ENCODE assay signal across 8 cellular contexts in genomic region chr12:110688446-110689001, GRCh38. TPM values are rescaled to one million over a fixed set of nuclear protein-coding genes. Genes with fewer than 3 reads are reported as not detected.
A peak's percentile ranks its signal among the peaks of the same experiment; 100 is the strongest.
DNase-seq lines count a peak whose midpoint lies in the region; ATAC-seq and TF ChIP-seq lines count a peak whose summit lies in the region.

No MANE protein-coding gene starts in this region.

- H3K27me3 ChIP-seq in Caco-2 (replicated peaks; ENCODE audit: control insufficient read depth, insufficient read depth, low read length), result no peaks in the 10 kb centered on the region
- no peaks in the 10 kb centered on the region for H3K27me3 ChIP-seq in HL-60 (ENCODE audit: insufficient read depth, poor library complexity, severe bottlenecking)
- H3K27me3 ChIP-seq in ectodermal cell (ENCODE audit: control insufficient read depth, insufficient read depth, low read length, poor library complexity, severe bottlenecking), result peaks cover 29% of the 10 kb centered on the region
- no peaks in the 10 kb centered on the region for H3K27me3 ChIP-seq in naive thymus-derived CD4-positive, alpha-beta T cell (ENCODE audit: control insufficient read depth in 2 of 2, insufficient read depth in 2 of 2, low read length in 2 of 2)

- H3K4me3 Mint-ChIP-seq in Caco-2 (ENCODE audit: unreplicated experiment), result peak overlapping the region; percentile 74
- peak overlapping the region; percentile 80 to 97 (median 86) for H3K4me3 Mint-ChIP-seq in naive thymus-derived CD4-positive, alpha-beta T cell

- H3K4me1 ChIP-seq in Caco-2 (no peaks in the 10 kb centered on the region), ectodermal cell (ENCODE audit: control insufficient read depth, insufficient read depth, low read length) (peaks cover 10% of the 10 kb centered on the region)
- H3K4me1 ChIP-seq in naive thymus-derived CD4-positive, alpha-beta T cell (ENCODE audit: control insufficient read depth in 2 of 2, insufficient read depth in 2 of 2, low read length in 2 of 2), result peaks cover 13 to 14% of the 10 kb centered on the region in 2 donors

- H3K36me3 ChIP-seq in Caco-2 (ENCODE audit: control insufficient read depth, insufficient read depth, low read length), result no peaks in the 10 kb centered on the region
- H3K36me3 ChIP-seq in ectodermal cell (ENCODE audit: control insufficient read depth, insufficient read depth, low read length), result no peaks in the 10 kb centered on the region
- peaks cover 0 to 4% (median 0%) of the 10 kb centered on the region in 3 experiments for H3K36me3 ChIP-seq in naive thymus-derived CD4-positive, alpha-beta T cell (ENCODE audit: control insufficient read depth in 2 of 3, insufficient read depth in 3 of 3, low read length in 3 of 3)

- intact Hi-C loops in Caco-2 (cut with micrococcal nuclease; ENCODE audit: unreplicated experiment), result loop anchor here (10.0 kb wide), 1 partner anchor 224 kb away; the partner anchor contains the start of genes FAM216A and GPN3
- intact Hi-C loops in naive thymus-derived CD4-positive, alpha-beta T cell (cut with micrococcal nuclease), result loop anchor here (1.0 to 5.0 kb wide), 4 partner anchors 10 to 220 kb away; partner anchors contain the start of genes FAM216A (in 1 of the 2), GPN3 (in 1 of the 2) and TCTN1 (in 1 of the 2)

- no peaks in the 10 kb centered on the region for H3K9me3 ChIP-seq in Caco-2
- H3K9me3 ChIP-seq in ectodermal cell (ENCODE audit: control insufficient read depth, low read length), result no peaks in the 10 kb centered on the region
- no peaks in the 10 kb centered on the region for H3K9me3 ChIP-seq in naive thymus-derived CD4-positive, alpha-beta T cell (ENCODE audit: control insufficient read depth in 2 of 3, low read length in 3 of 3)

- H3K36me3 Mint-ChIP-seq in Caco-2 (ENCODE audit: insufficient read depth, unreplicated experiment), result no peaks in the 10 kb centered on the region
- H3K36me3 Mint-ChIP-seq in naive thymus-derived CD4-positive, alpha-beta T cell, result peaks cover 0 to 28% (median 23%) of the 10 kb centered on the region in 5 donors

- WGBS in ectodermal cell, 2 experiments, result 8% methylated on average over 32 of the region's 32 CpGs

- H3K4me3 ChIP-seq in Caco-2 (ENCODE audit: low read depth, low read length) (peak overlapping the region; percentile 51), HL-60 (replicated peaks; ENCODE audit: insufficient read depth, low read length) (peak overlapping the region; percentile 61), ectodermal cell (ENCODE audit: insufficient read depth, low read depth, low read length) (peak overlapping the region; percentile 51)
- H3K4me3 ChIP-seq in naive thymus-derived CD4-positive, alpha-beta T cell (ENCODE audit: low read length), result peak overlapping the region; percentile 55

- POLR2A ChIA-PET in Caco-2 (lab: Charles Lee), result no interaction called here
- POLR2A ChIA-PET in naive thymus-derived CD4-positive, alpha-beta T cell (lab: Charles Lee), result interaction anchor here (1.3 kb wide), 1 partner anchor 13 kb away, joined by 3 read pairs; no protein-coding TSS in a partner anchor

- TF ChIP-seq CTCF in Caco-2 (IDR thresholded peaks at IDR 0.05; ENCODE audit: insufficient read depth in 1 of 2, low read depth in 1 of 2, low read length in 1 of 2, severe bottlenecking in 1 of 2, unreplicated experiment in 1 of 2) (no peak), HL-60 (IDR thresholded peaks at IDR 0.05; ENCODE audit: insufficient read depth, low read length) (no peak)

- H3K27ac Mint-ChIP-seq in Caco-2 (ENCODE audit: unreplicated experiment), result no peak overlapping the region
- H3K27ac Mint-ChIP-seq in naive thymus-derived CD4-positive, alpha-beta T cell, result peak overlapping the region in 8 of 9 donors; percentile 48 to 88 (median 72)

- BruUV-seq in Caco-2 (replicated peaks; lab: Mats Ljungman, UMichigan), result no TSS peak

- CTCF ChIA-PET in Caco-2 (lab: Charles Lee), result no interaction called here
- CTCF ChIA-PET in naive thymus-derived CD4-positive, alpha-beta T cell (lab: Charles Lee), result interaction anchor here (1.0 kb wide), 1 partner anchor 10 kb away, joined by 3 read pairs; no protein-coding TSS in a partner anchor

- peaks cover 16% of the 10 kb centered on the region for H3K4me1 Mint-ChIP-seq in Caco-2 (ENCODE audit: low read depth, unreplicated experiment)
- peaks cover 27 to 74% (median 55%) of the 10 kb centered on the region in 7 donors for H3K4me1 Mint-ChIP-seq in naive thymus-derived CD4-positive, alpha-beta T cell

- ATAC-seq in naive thymus-derived CD4-positive, alpha-beta T cell, result peak; percentile 14
- ATAC-seq in HG02981 (IDR thresholded peaks at IDR 0.05; ENCODE audit: unreplicated experiment) (no peak), GM21786 (IDR thresholded peaks at IDR 0.05; ENCODE audit: unreplicated experiment) (no peak)

- DNase-seq in Caco-2, result peak in 1 of 2 experiments; percentile 9
- DNase-seq in HL-60 (ENCODE audit: low read depth in 1 of 2, low spot score in 1 of 2), result no peak
- DNase-seq in naive thymus-derived CD4-positive, alpha-beta T cell, result peak in 1 of 9 donors; percentile 26
- no peak for DNase-seq in COLO829 (ENCODE audit: low spot score)
- no peak for DNase-seq in NCI-H187 treated with DMSO at 0.1 percent for 48 hours (lab: John Stamatoyannopoulos, UW)

- H3K9me3 Mint-ChIP-seq in Caco-2 (ENCODE audit: unreplicated experiment), result no peaks in the 10 kb centered on the region
- peaks cover 0 to 4% (median 0%) of the 10 kb centered on the region in 11 donors for H3K9me3 Mint-ChIP-seq in naive thymus-derived CD4-positive, alpha-beta T cell

- H3K27ac ChIP-seq in HL-60 (replicated peaks) (peak overlapping the region; percentile 71), ectodermal cell (ENCODE audit: insufficient read depth, low read depth, low read length, poor library complexity, severe bottlenecking) (no peak overlapping the region)
- peak overlapping the region; percentile 62 for H3K27ac ChIP-seq in naive thymus-derived CD4-positive, alpha-beta T cell (ENCODE audit: low read depth, low read length)

- H3K27me3 Mint-ChIP-seq in Caco-2 (ENCODE audit: insufficient read depth, unreplicated experiment), result peaks cover 8% of the 10 kb centered on the region
- peaks cover 0 to 9% (median 0%) of the 10 kb centered on the region in 5 donors for H3K27me3 Mint-ChIP-seq in naive thymus-derived CD4-positive, alpha-beta T cell

RNA-seq across cellular contexts. Expression of gene HVCN1, which starts 0.4 kb away (rescaled TPM):
- 0.23 TPM in 1 of 2 replicates, not detected in the other for total RNA-seq in Caco-2 (2022)
- polyA plus RNA-seq in ectodermal cell (2013, experiment 1 of 4), result 7.9 TPM
- 7.6 TPM for polyA plus RNA-seq in ectodermal cell (2013, experiment 2 of 4)
- polyA plus RNA-seq in ectodermal cell (2013, experiment 3 of 4), result 8.0 TPM
- 10.6 TPM for polyA plus RNA-seq in ectodermal cell (2013, experiment 4 of 4)
- 10 to 100 TPM in 4 of 5 experiments, 1 to 10 TPM in 1; 6.4 to 24.8 (median 11.7) TPM for total RNA-seq in naive thymus-derived CD4-positive, alpha-beta T cell
- polyA plus RNA-seq in naive thymus-derived CD4-positive, alpha-beta T cell, result 10 to 100 TPM; 15.2 to 25.3 TPM

RNA-seq across cellular contexts. Expression of gene PPP1CC, which starts 54.2 kb away (rescaled TPM):
- total RNA-seq in Caco-2 (2022), result 202 and 213 TPM in 2 replicates
- 362 TPM for polyA plus RNA-seq in ectodermal cell (2013, experiment 1 of 4)
- polyA plus RNA-seq in ectodermal cell (2013, experiment 2 of 4), result 325 TPM
- polyA plus RNA-seq in ectodermal cell (2013, experiment 3 of 4), result 314 TPM
- polyA plus RNA-seq in ectodermal cell (2013, experiment 4 of 4), result 337 TPM
- total RNA-seq in naive thymus-derived CD4-positive, alpha-beta T cell, result 100 to 1,000 TPM; 108 to 218 (median 145) TPM
- 100 to 1,000 TPM; 126 to 138 TPM for polyA plus RNA-seq in naive thymus-derived CD4-positive, alpha-beta T cell
